Comparison of ENCODE assay signal across 1 cellular context in the genomic region with DNA sequence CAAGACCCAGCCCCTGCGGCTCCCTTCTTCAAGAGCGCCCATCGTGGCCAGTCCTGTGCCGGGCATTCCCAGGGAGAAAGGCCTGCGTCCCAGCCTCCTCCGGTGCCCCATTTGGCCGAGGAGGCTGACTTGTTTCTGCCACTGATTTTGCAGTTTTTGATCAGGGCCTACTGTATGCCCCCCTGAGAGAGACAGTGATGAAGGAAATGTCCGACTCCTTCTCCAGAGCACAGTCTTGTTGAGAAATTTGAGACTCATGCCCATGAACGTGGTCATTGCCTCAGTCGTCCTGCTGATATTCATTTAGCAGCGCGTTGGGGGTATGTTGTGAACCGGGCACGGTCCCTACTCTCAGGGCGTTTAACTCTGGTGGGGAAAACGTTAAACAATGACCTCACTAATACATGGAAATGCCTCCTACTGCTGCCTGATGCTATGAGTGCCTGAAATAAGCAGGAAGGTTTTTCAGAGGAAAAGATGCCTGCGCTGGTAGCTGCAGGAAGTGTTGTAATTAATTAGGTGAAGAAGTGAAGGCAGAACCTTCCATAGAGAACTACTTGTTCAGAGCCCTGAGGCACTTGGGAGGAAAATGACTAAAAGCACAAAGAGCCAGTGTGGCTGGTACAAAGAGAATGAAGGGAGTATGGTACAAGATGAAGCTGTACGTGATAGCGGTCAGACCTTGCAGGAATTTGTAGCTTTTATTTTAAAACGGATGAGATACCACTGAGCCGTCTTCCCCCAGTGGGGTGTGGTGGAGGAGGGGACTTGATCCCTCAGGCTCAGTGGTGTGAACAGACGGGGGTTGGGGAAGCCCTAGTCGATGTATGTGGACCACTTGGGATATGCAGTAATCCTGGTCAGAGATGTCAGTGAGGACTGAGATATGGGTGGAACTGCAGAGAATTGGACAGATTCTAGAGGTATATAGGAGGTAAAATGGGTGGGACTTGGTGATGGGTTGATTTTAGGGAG.
TF ChIP-seq lines count a peak whose summit lies in the region.

No MANE protein-coding gene starts in this region.

TF ChIP-seq in H1, 55 proteins besides CTCF, POLR2A, EP300 and RAD21:
- TF ChIP-seq SIRT6 (IDR thresholded peaks at IDR 0.05; ENCODE audit: low read length) (no peak), ZNF274 (IDR thresholded peaks at IDR 0.05; ENCODE audit: borderline replicate concordance, extremely low read depth, low read length) (no peak), NANOG (IDR thresholded peaks at IDR 0.05; ENCODE audit: insufficient read depth, low read depth, low read length, poor library complexity, severe bottlenecking) (no peak), CHD1 (IDR thresholded peaks at IDR 0.05; ENCODE audit: low read depth, low read length) (no peak), TEAD4 (IDR thresholded peaks at IDR 0.05; ENCODE audit: low read depth, low read length) (no peak), RBBP5 (IDR thresholded peaks at IDR 0.05; ENCODE audit: borderline replicate concordance, low read depth, low read length) (no peak; the same call in 1 of the 2 replicates), HDAC6 (IDR thresholded peaks at IDR 0.05; ENCODE audit: low read depth, low read length) (no peak), SIN3A (conservative IDR thresholded peaks at IDR 0.05 in 1 of 2, IDR thresholded peaks at IDR 0.05 in 1 of 2; ENCODE audit: low read depth in 1 of 2, low read length in 2 of 2) (no peak), SUZ12 (IDR thresholded peaks at IDR 0.05; ENCODE audit: low read length) (no peak), KDM4A (IDR thresholded peaks at IDR 0.05; ENCODE audit: low read depth, low read length, severe bottlenecking) (no peak), SIX5 (IDR thresholded peaks at IDR 0.05; ENCODE audit: low read depth, low read length) (no peak), BRCA1 (IDR thresholded peaks at IDR 0.05; ENCODE audit: low read depth, low read length) (no peak), CBX5 (IDR thresholded peaks at IDR 0.05; ENCODE audit: low read depth, low read length) (no peak), RXRA (IDR thresholded peaks at IDR 0.05; ENCODE audit: insufficient read depth, low read depth, low read length) (no peak), POLR2AphosphoS5 (IDR thresholded peaks at IDR 0.05; ENCODE audit: low read depth, low read length) (no peak)
